10 cellular contexts compared by ENCODE assay signal in genomic region chr14:32426028-32426427, GRCh38.
"Had no signal": no experiment of that assay in that cellular context is flagged by ENCODE, and none has a peak within 500 bp of the region (broad histone marks: within the 10 kb centered on the region; RNA-seq: fewer than 3 reads in every experiment).

No MANE protein-coding gene starts in this region.

- H3K4me1 ChIP-seq: spleen, testis had no signal

- H3K36me3 ChIP-seq: brain microvascular endothelial cell, sigmoid colon, spleen had no signal

- H3K9me3 ChIP-seq: sigmoid colon, testis had no signal

- ATAC-seq: activated CD4-positive, CD25-positive, alpha-beta regulatory T cell treated with anti-CD3 and anti-CD28 coated beads, Interleukin-2, amount 50 U/mL, for 24 hours; stimulated activated naive CD8-positive, alpha-beta T cell treated with anti-CD3 and anti-CD28 coated beads, Interleukin-15, amount 100 ng/mL, for 72 hours had no signal

- DNase-seq: activated naive CD8-positive, alpha-beta T cell treated with anti-CD3 and anti-CD28 coated beads, Interleukin-2, amount 10 ng/mL, durations not matched to agents 7 days and 5 days; brain microvascular endothelial cell; effector CD4-positive, alpha-beta T cell; foreskin fibroblast; sigmoid colon; spleen; stimulated activated naive CD8-positive, alpha-beta T cell treated with anti-CD3 and anti-CD28 coated beads, Interleukin-15, amount 100 ng/mL, for 72 hours; testis had no signal

- H3K27me3 ChIP-seq: brain microvascular endothelial cell, sigmoid colon, spleen, testis had no signal

- H3K27ac ChIP-seq: brain microvascular endothelial cell, coronary artery, spleen, testis had no signal

- H3K4me3 ChIP-seq: coronary artery, sigmoid colon, spleen, testis had no signal
